ENCODE assay signal across 8 cellular contexts in the genomic region with DNA sequence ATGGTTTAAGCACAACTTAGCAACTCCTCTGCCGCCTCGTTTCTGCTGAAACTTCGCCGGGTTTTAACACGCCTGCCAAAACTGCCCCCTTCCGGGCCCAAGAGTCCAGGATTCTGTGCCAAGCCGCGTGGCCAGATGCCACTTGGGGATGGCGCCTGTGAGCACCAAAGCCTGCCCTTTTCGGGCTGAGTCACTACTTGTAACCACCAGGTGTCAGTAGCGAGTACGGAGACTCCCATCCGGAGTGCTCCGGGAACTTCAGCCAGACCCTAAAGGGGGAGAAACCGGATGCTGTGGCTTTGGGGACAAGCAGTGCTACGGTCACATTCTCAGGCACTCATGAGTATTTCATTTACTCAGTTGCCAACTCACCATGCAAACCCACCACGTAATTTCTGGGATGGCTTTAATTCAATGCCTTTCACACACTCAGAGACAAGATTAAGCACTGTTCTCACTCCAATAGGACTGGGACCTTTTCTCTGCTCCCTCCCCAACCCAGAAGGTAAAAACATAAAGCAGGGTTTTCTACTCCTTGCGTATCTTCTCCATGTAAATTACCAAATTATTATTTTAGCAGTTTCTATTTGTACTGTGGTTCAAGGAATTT. TPM values are rescaled to one million over a fixed set of nuclear protein-coding genes. Genes with fewer than 3 reads are reported as not detected.
A peak's percentile ranks its signal among the peaks of the same experiment; 100 is the strongest.
DNase-seq lines count a peak whose midpoint lies in the region; ATAC-seq and TF ChIP-seq lines count a peak whose summit lies in the region.

No MANE protein-coding gene starts in this region.

- no peak overlapping the region for H3K4me3 Mint-ChIP-seq in activated T-helper 2 cell treated with anti-CD3 and anti-CD28 coated beads, Interferon-gamma antibody, Interleukin-2, Interleukin-4, amounts not matched to agents 10 μg/mL and 5 μg/mL and 100 μg/mL, durations not matched to agents 14 hours and 24 hours and 36 hours (ENCODE audit: low read depth)

- peaks cover 0 to 71% (median 0%) of the 10 kb centered on the region in 3 donors for H3K36me3 ChIP-seq in Peyer's patch
- H3K36me3 ChIP-seq in tibial nerve = peaks cover 0 to 79% (median 5%) of the 10 kb centered on the region in 3 donors

- peak; percentile 95 for TF ChIP-seq CTCF in C4-2B (conservative IDR thresholded peaks at IDR 0.05)
- TF ChIP-seq CTCF in Peyer's patch (IDR thresholded peaks at IDR 0.05) = peak; percentile 39 to 84 (median 77)
- peak; percentile 78 for TF ChIP-seq CTCF in foreskin keratinocyte (conservative IDR thresholded peaks at IDR 0.05)
- TF ChIP-seq CTCF in tibial nerve (IDR thresholded peaks at IDR 0.05) = peak; percentile 82 to 90 (median 86)

- no peaks in the 10 kb centered on the region for H3K36me3 Mint-ChIP-seq in activated T-helper 2 cell treated with anti-CD3 and anti-CD28 coated beads, Interferon-gamma antibody, Interleukin-2, Interleukin-4, amounts not matched to agents 10 μg/mL and 5 μg/mL and 100 μg/mL, durations not matched to agents 14 hours and 24 hours and 36 hours (ENCODE audit: low read depth)

- no peak for TF ChIP-seq POLR2A in Peyer's patch (IDR thresholded peaks at IDR 0.05)
- TF ChIP-seq POLR2A in tibial nerve (IDR thresholded peaks at IDR 0.05) = peak in 1 of 2 donors; percentile 34

- DNase-seq in Peyer's patch (peak; percentile 46 to 84 (median 70)), foreskin keratinocyte (peak in 1 of 2 donors; percentile 47), nucleus accumbens (lab: John Stamatoyannopoulos, UW) (peak; percentile 47 to 96 (median 89)), tibial nerve (ENCODE audit: low spot score in 2 of 2) (peak; percentile 56 to 85)
- peak; percentile 48 for DNase-seq in activated T-helper 2 cell treated with anti-CD3 and anti-CD28 coated beads, Interferon-gamma antibody, Interleukin-2, Interleukin-4, amounts not matched to agents 10 μg/mL and 5 μg/mL and 100 μg/mL, durations not matched to agents 14 hours and 24 hours and 36 hours (ENCODE audit: low spot score)

- H3K4me1 ChIP-seq in Peyer's patch (peaks cover 0 to 48% (median 2%) of the 10 kb centered on the region in 4 donors), foreskin keratinocyte (peaks cover 14% of the 10 kb centered on the region), tibial nerve (peaks cover 0 to 78% (median 62%) of the 10 kb centered on the region in 4 donors)

- H3K9me3 Mint-ChIP-seq in activated T-helper 2 cell treated with anti-CD3 and anti-CD28 coated beads, Interferon-gamma antibody, Interleukin-2, Interleukin-4, amounts not matched to agents 10 μg/mL and 5 μg/mL and 100 μg/mL, durations not matched to agents 14 hours and 24 hours and 36 hours = no peaks in the 10 kb centered on the region

- intact Hi-C loops in activated T-helper 2 cell treated with anti-CD3 and anti-CD28 coated beads, Interferon-gamma antibody, Interleukin-2, Interleukin-4, amounts not matched to agents 10 μg/mL and 5 μg/mL and 100 μg/mL, durations not matched to agents 14 hours and 24 hours and 36 hours (cut with micrococcal nuclease) = loop anchor here (1.0 kb wide), 1 partner anchor 245 kb away; no protein-coding TSS in a partner anchor

- H3K27me3 Mint-ChIP-seq in activated T-helper 2 cell treated with anti-CD3 and anti-CD28 coated beads, Interferon-gamma antibody, Interleukin-2, Interleukin-4, amounts not matched to agents 10 μg/mL and 5 μg/mL and 100 μg/mL, durations not matched to agents 14 hours and 24 hours and 36 hours (ENCODE audit: low read depth) = peaks cover 50% of the 10 kb centered on the region

- WGBS in tibial nerve, 2 donors = 2 to 3% methylated on average over 18 of the region's 18 CpGs

- ATAC-seq in GM19035 (IDR thresholded peaks at IDR 0.05; ENCODE audit: unreplicated experiment) (peak; percentile 68), HG03469 (IDR thresholded peaks at IDR 0.05; ENCODE audit: unreplicated experiment) (peak; percentile 69), foreskin keratinocyte (peak; percentile 37)

- peak overlapping the region in 3 of 4 donors; percentile 6 to 84 (median 35) for H3K4me3 ChIP-seq in Peyer's patch
- H3K4me3 ChIP-seq in tibial nerve = peak overlapping the region; percentile 15 to 76 (median 68)

- peaks cover 20% of the 10 kb centered on the region for H3K4me1 Mint-ChIP-seq in activated T-helper 2 cell treated with anti-CD3 and anti-CD28 coated beads, Interferon-gamma antibody, Interleukin-2, Interleukin-4, amounts not matched to agents 10 μg/mL and 5 μg/mL and 100 μg/mL, durations not matched to agents 14 hours and 24 hours and 36 hours (ENCODE audit: low read depth)

- H3K9me3 ChIP-seq in Peyer's patch (no peaks in the 10 kb centered on the region), tibial nerve (no peaks in the 10 kb centered on the region)

- TF ChIP-seq EP300 in tibial nerve (IDR thresholded peaks at IDR 0.05) = peak in 1 of 2 donors; percentile 79

- H3K27me3 ChIP-seq in Peyer's patch (no peaks in the 10 kb centered on the region), foreskin keratinocyte (peaks cover 16% of the 10 kb centered on the region), tibial nerve (no peaks in the 10 kb centered on the region)

- no peak overlapping the region for H3K27ac ChIP-seq in C4-2B
- peak overlapping the region; percentile 24 to 99 (median 52) for H3K27ac ChIP-seq in Peyer's patch
- no peak overlapping the region for H3K27ac ChIP-seq in foreskin keratinocyte
- H3K27ac ChIP-seq in tibial nerve = peak overlapping the region; percentile 92 to 100 (median 97)

- H3K27ac Mint-ChIP-seq in activated T-helper 2 cell treated with anti-CD3 and anti-CD28 coated beads, Interferon-gamma antibody, Interleukin-2, Interleukin-4, amounts not matched to agents 10 μg/mL and 5 μg/mL and 100 μg/mL, durations not matched to agents 14 hours and 24 hours and 36 hours = no peak overlapping the region

RNA-seq across cellular contexts. Expression of gene PMP22, which starts 7.7 kb away (rescaled TPM):
- total RNA-seq in Peyer's patch = 100 to 1,000 TPM in 3 of 4 donors, 10 to 100 TPM in 1; 37.1 to 474 (median 298) TPM
- total RNA-seq in activated T-helper 2 cell treated with anti-CD3 and anti-CD28 coated beads, Interferon-gamma antibody, Interleukin-2, Interleukin-4, amounts not matched to agents 10 μg/mL and 5 μg/mL and 100 μg/mL, durations not matched to agents 14 hours and 24 hours and 36 hours = 1.2 and 1.6 TPM in 2 replicates
- 1.8 and 4.6 TPM in 2 replicates for total RNA-seq in foreskin keratinocyte
- 1.6 and 4.4 TPM in 2 replicates for polyA plus RNA-seq in foreskin keratinocyte
- 1,000 to 10,000 TPM in 3 of 4 donors, 100 to 1,000 TPM in 1; 784 to 3,019 (median 2,270) TPM for total RNA-seq in tibial nerve

Comparison
In these comparisons a context has a peak if more than half of its experiments do, and no peak if none do; other contexts are left out.
1. H3K27ac ChIP-seq: peak in Peyer's patch (4 of 4) and tibial nerve (4 of 4); none in C4-2B (single experiment) and foreskin keratinocyte (single experiment).
2. Peak in every context shown above with its lines, with median percentiles within 50 percentile points of each other: CTCF ChIP-seq and ATAC-seq.